Comparison of ENCODE assay signal across 20 cellular contexts in genomic region chr13:99346328-99347070, GRCh38. TPM values are rescaled to one million over a fixed set of nuclear protein-coding genes. Genes with fewer than 3 reads are reported as not detected.
A peak's percentile ranks its signal among the peaks of the same experiment; 100 is the strongest.
DNase-seq lines count a peak whose midpoint lies in the region; ATAC-seq and TF ChIP-seq lines count a peak whose summit lies in the region.
"Had no signal": no experiment of that assay in that cellular context is flagged by ENCODE, and none has a peak within 500 bp of the region (broad histone marks: within the 10 kb centered on the region; RNA-seq: fewer than 3 reads in every experiment).

No MANE protein-coding gene starts in this region.

- peaks cover 94% of the 10 kb centered on the region for H3K36me3 Mint-ChIP-seq in CD4-positive, alpha-beta T cell (ENCODE audit: low read depth)
- H3K36me3 Mint-ChIP-seq in activated T-helper 17 cell treated with anti-CD3 and anti-CD28 coated beads, Interleukin-2, amount 50 U/mL, for 72 hours (ENCODE audit: low read depth) = peaks cover 83% of the 10 kb centered on the region
- peaks cover 39% of the 10 kb centered on the region for H3K36me3 Mint-ChIP-seq in memory B cell

- no peaks in the 10 kb centered on the region for H3K27me3 ChIP-seq in CD4-positive, alpha-beta T cell (ENCODE audit: control insufficient read depth, insufficient read depth, low read length)
- H3K27me3 ChIP-seq in breast epithelium = no peaks in the 10 kb centered on the region
- H3K27me3 ChIP-seq: cardiac muscle cell had no signal

- H3K9me3 Mint-ChIP-seq in CD4-positive, alpha-beta T cell = no peaks in the 10 kb centered on the region
- no peaks in the 10 kb centered on the region for H3K9me3 Mint-ChIP-seq in activated T-helper 17 cell treated with anti-CD3 and anti-CD28 coated beads, Interleukin-2, amount 50 U/mL, for 72 hours
- no peaks in the 10 kb centered on the region for H3K9me3 Mint-ChIP-seq in memory B cell

- no peak for ATAC-seq in CD4-positive, alpha-beta T cell (ENCODE audit: poor library complexity)
- no peak for ATAC-seq in activated T-helper 17 cell treated with anti-CD3 and anti-CD28 coated beads, Interleukin-2, amount 50 U/mL, for 72 hours (replicated peaks)
- ATAC-seq in memory B cell (ENCODE audit: low read depth) (peak; percentile 30), HG03520 (IDR thresholded peaks at IDR 0.05; ENCODE audit: unreplicated experiment) (no peak)
- ATAC-seq: left ventricle myocardium superior had no signal

- CTCF ChIA-PET in CD4-positive, alpha-beta T cell (lab: Charles Lee) = no interaction called here

- no peaks in the 10 kb centered on the region for H3K9me3 ChIP-seq in CD4-positive, alpha-beta T cell (ENCODE audit: control insufficient read depth, low read length)
- no peaks in the 10 kb centered on the region for H3K9me3 ChIP-seq in breast epithelium

- H3K36me3 ChIP-seq in breast epithelium = no peaks in the 10 kb centered on the region
- H3K36me3 ChIP-seq: cardiac muscle cell had no signal

- H3K4me1 ChIP-seq in breast epithelium = no peaks in the 10 kb centered on the region

- DNase-seq in AG10803 (ENCODE audit: low read depth) (peak; percentile 56), memory B cell (ENCODE audit: low spot score in 2 of 2) (no peak), breast epithelium (ENCODE audit: low spot score in 2 of 2) (no peak)
- no peak for DNase-seq in CD4-positive, alpha-beta T cell
- DNase-seq in stimulated activated CD4-positive, alpha-beta T cell treated with anti-CD3 and anti-CD28 coated beads, Interleukin-4, amount 100 ng/mL, for 4 hours = no peak
- no peak for DNase-seq in effector CD4-positive, alpha-beta T cell
- DNase-seq: activated CD8-positive, alpha-beta memory T cell treated with anti-CD3 and anti-CD28 coated beads, Interleukin-2, amount 50 U/mL, for 48 hours; AML-193; foreskin melanocyte; GOT3; left ventricle myocardium superior; MV-4-11; NCI-H2029 treated with DMSO at 0.1 percent for 48 hours; NCI-H510A; Right ventricle myocardium superior; stimulated activated CD4-positive, alpha-beta T cell treated with anti-CD3 and anti-CD28 coated beads, Interleukin-1b, Interleukin-23, amount 100 ng/mL, for 48 hours had no signal

- POLR2A ChIA-PET in CD4-positive, alpha-beta T cell (lab: Charles Lee) = interaction anchor here (1.0 kb wide), 1 partner anchor 49 kb away, joined by 3 read pairs; no protein-coding TSS in a partner anchor

- H3K4me3 Mint-ChIP-seq in CD4-positive, alpha-beta T cell = no peak overlapping the region
- peak overlapping the region; percentile 42 for H3K4me3 Mint-ChIP-seq in activated T-helper 17 cell treated with anti-CD3 and anti-CD28 coated beads, Interleukin-2, amount 50 U/mL, for 72 hours
- H3K4me3 Mint-ChIP-seq in memory B cell = peak overlapping the region; percentile 55

- no peaks in the 10 kb centered on the region for H3K27me3 Mint-ChIP-seq in CD4-positive, alpha-beta T cell
- no peaks in the 10 kb centered on the region for H3K27me3 Mint-ChIP-seq in activated T-helper 17 cell treated with anti-CD3 and anti-CD28 coated beads, Interleukin-2, amount 50 U/mL, for 72 hours
- no peaks in the 10 kb centered on the region for H3K27me3 Mint-ChIP-seq in memory B cell

- TF ChIP-seq CTCF in AG10803 (conservative IDR thresholded peaks at IDR 0.05; ENCODE audit: low read length) (no peak), breast epithelium (IDR thresholded peaks at IDR 0.05) (no peak)
- no peak for TF ChIP-seq CTCF in CD4-positive, alpha-beta T cell (IDR thresholded peaks at IDR 0.05)

- peaks cover 89% of the 10 kb centered on the region for H3K4me1 Mint-ChIP-seq in CD4-positive, alpha-beta T cell (ENCODE audit: low read depth)
- peaks cover 60% of the 10 kb centered on the region for H3K4me1 Mint-ChIP-seq in activated T-helper 17 cell treated with anti-CD3 and anti-CD28 coated beads, Interleukin-2, amount 50 U/mL, for 72 hours
- H3K4me1 Mint-ChIP-seq in memory B cell = peaks cover 46% of the 10 kb centered on the region

- no peak overlapping the region for H3K27ac ChIP-seq in CD4-positive, alpha-beta T cell (ENCODE audit: low read depth, low read length)
- H3K27ac ChIP-seq in breast epithelium = no peak overlapping the region
- H3K27ac ChIP-seq: cardiac muscle cell, HL-60 had no signal

- intact Hi-C loops in CD4-positive, alpha-beta T cell (cut with DNase I, micrococcal nuclease) = loop anchor here in 1 of 2 experiments (2.0 kb wide), 2 partner anchors 18 to 38 kb away; no protein-coding TSS in a partner anchor
- intact Hi-C loops in breast epithelium (cut with DNase I; ENCODE audit: low total_unique reads) = no loop called here

- H3K4me3 ChIP-seq in AG10803 (ENCODE audit: low read length) (no peak overlapping the region), breast epithelium (no peak overlapping the region)
- H3K4me3 ChIP-seq: cardiac muscle cell had no signal

- TF ChIP-seq POLR2A in breast epithelium (IDR thresholded peaks at IDR 0.05) = no peak

- peak overlapping the region; percentile 97 for H3K27ac Mint-ChIP-seq in CD4-positive, alpha-beta T cell
- H3K27ac Mint-ChIP-seq in activated T-helper 17 cell treated with anti-CD3 and anti-CD28 coated beads, Interleukin-2, amount 50 U/mL, for 72 hours = peak overlapping the region; percentile 79
- H3K27ac Mint-ChIP-seq in memory B cell = peak overlapping the region; percentile 100

RNA-seq across cellular contexts. Expression of gene GPR183, which starts 39.3 kb away (rescaled TPM):
- total RNA-seq in CD4-positive, alpha-beta T cell = 100 to 1,000 TPM; 330 to 337 TPM
- 10 to 100 TPM; 92.4 to 95.1 TPM for total RNA-seq in activated T-helper 17 cell treated with anti-CD3 and anti-CD28 coated beads, Interleukin-2, amount 50 U/mL, for 72 hours
- total RNA-seq in breast epithelium = 10 to 100 TPM; 10.2 to 30.1 (median 21.4) TPM
